ENCODE assay signal across 13 cellular contexts in the genomic region with DNA sequence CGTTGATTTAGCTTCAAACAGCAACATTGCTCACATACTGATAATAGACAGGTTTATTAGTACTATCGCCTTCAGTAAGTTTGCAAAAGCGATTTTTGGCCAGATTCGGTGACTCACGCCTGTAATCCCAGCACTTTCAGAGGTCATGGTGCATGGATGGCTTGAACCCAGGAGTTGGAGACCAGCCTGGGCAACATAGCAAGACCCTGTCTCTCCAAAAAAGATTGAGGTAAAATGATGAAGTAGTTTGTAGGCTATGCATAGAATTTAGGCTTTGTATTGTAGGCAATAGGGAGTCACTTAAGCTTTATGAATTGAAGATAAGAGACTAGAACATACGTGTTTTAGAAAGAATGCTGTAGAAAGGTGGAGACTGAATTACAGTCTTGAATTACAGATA. TPM values are rescaled to one million over a fixed set of nuclear protein-coding genes. Genes with fewer than 3 reads are reported as not detected.
A peak's percentile ranks its signal among the peaks of the same experiment; 100 is the strongest.
DNase-seq lines count a peak whose midpoint lies in the region; ATAC-seq, FAIRE-seq and TF ChIP-seq lines count a peak whose summit lies in the region.
"Had no signal": no experiment of that assay in that cellular context is flagged by ENCODE, and none has a peak within 500 bp of the region (broad histone marks: within the 10 kb centered on the region; RNA-seq: fewer than 3 reads in every experiment).

No MANE protein-coding gene starts in this region.

- no peak overlapping the region for H3K4me3 ChIP-seq in HepG2 (replicated peaks in 1 of 3; ENCODE audit: insufficient read depth in 1 of 3, low read depth in 2 of 3, low read length in 3 of 3)
- H3K4me3 ChIP-seq in right lobe of liver: no peak overlapping the region

- TF ChIP-seq CTCF in HepG2 (CRISPR knock-in tag; IDR thresholded peaks at IDR 0.05) (no peak), right lobe of liver (IDR thresholded peaks at IDR 0.05) (no peak), activated B cell treated with CpG ODN at 0.5 μM for 24 hours (IDR thresholded peaks at IDR 0.05) (no peak)

- TF ChIP-seq POLR2A in HepG2 (IDR thresholded peaks at IDR 0.05; ENCODE audit: insufficient read depth in 1 of 2, low read depth in 2 of 2, low read length in 2 of 2): no peak
- no peak for TF ChIP-seq POLR2A in right lobe of liver (IDR thresholded peaks at IDR 0.05)

- H3K27ac Mint-ChIP-seq in activated B cell treated with CpG ODN at 0.5 μM for 24 hours (no peak overlapping the region), memory B cell (no peak overlapping the region)

- BruUV-seq in HepG2 (replicated peaks; lab: Mats Ljungman, UMichigan): no TSS peak

- H3K4me1 Mint-ChIP-seq in activated B cell treated with CpG ODN at 0.5 μM for 24 hours: peaks cover 32% of the 10 kb centered on the region
- H3K4me1 Mint-ChIP-seq in memory B cell: peaks cover 26% of the 10 kb centered on the region

- H3K27me3 Mint-ChIP-seq in activated B cell treated with CpG ODN at 0.5 μM for 24 hours (no peaks in the 10 kb centered on the region), memory B cell (no peaks in the 10 kb centered on the region)

- intact Hi-C loops in HepG2 (cut with micrococcal nuclease; ENCODE audit: unreplicated experiment) (no loop called here), right lobe of liver (cut with DNase I) (no loop called here), activated B cell treated with CpG ODN at 0.5 μM for 24 hours (cut with micrococcal nuclease) (no loop called here)

- H3K9ac ChIP-seq in HepG2 (ENCODE audit: insufficient read depth, low read depth, low read length): no peak overlapping the region

- H3K27ac ChIP-seq in HepG2 (ENCODE audit: extremely low read length, insufficient read depth, low read length): no peak overlapping the region
- H3K27ac ChIP-seq in right lobe of liver: no peak overlapping the region

- in situ Hi-C loops in HepG2 (cut with HindIII; ENCODE audit: extremely low pct_ligation_motif_present, low pct_unique_long_range_greater_than_20kb): no loop called here

- no peaks in the 10 kb centered on the region for H3K9me3 Mint-ChIP-seq in activated B cell treated with CpG ODN at 0.5 μM for 24 hours
- H3K9me3 Mint-ChIP-seq in memory B cell: no peaks in the 10 kb centered on the region

- DNase-seq in HepG2 (ENCODE audit: low spot score) (no peak), right lobe of liver (no peak), activated B cell treated with CpG ODN at 0.5 μM for 24 hours (no peak), memory B cell (ENCODE audit: low spot score in 2 of 2) (no peak), 8988T (no peak), NCI-H2227 treated with DMSO at 0.1 percent for 48 hours (lab: John Stamatoyannopoulos, UW) (no peak)
- DNase-seq: activated gamma-delta T cell treated with Interleukin-2 at 50 U/mL for 16 hours, lower lobe of right lung, NCI-H345, OCI-M1, SW 1271 had no signal

- H3K27me3 ChIP-seq in HepG2 (ENCODE audit: control insufficient read depth in 1 of 2, insufficient read depth in 2 of 2, low read length in 2 of 2) (no peaks in the 10 kb centered on the region; a peak in 1 of 5 replicates), right lobe of liver (no peaks in the 10 kb centered on the region)

- H3K4me3 Mint-ChIP-seq in activated B cell treated with CpG ODN at 0.5 μM for 24 hours: peak overlapping the region; percentile 97
- H3K4me3 Mint-ChIP-seq in memory B cell: peak overlapping the region; percentile 95

- no peak for TF ChIP-seq RAD21 in HepG2 (CRISPR knock-in tag; IDR thresholded peaks at IDR 0.05)

- 70% methylated on average over 6 of the region's 6 CpGs for whole genome bisulfite sequencing in HepG2 (ENCODE audit: low lambda C conversion rate)
- WGBS in right lobe of liver (ENCODE audit: insufficient coverage, low coverage, low lambda C conversion rate, missing lambda C conversion rate): 86% methylated on average over 6 of the region's 6 CpGs

- POLR2A ChIA-PET in HepG2 (lab: Yijun Ruan, JAX): interaction anchor here (2.3 to 3.5 kb wide), 2 partner anchors 10 to 49 kb away, joined by 13 to 27 read pairs; a partner anchor contains a TSS
- POLR2A ChIA-PET in activated B cell treated with CpG ODN at 0.5 μM for 24 hours (lab: Charles Lee): interaction anchor here (4.0 kb wide), 1 partner anchor 49 kb away, joined by 43 read pairs; a partner anchor contains a TSS

- TF ChIP-seq EP300 in HepG2 (IDR thresholded peaks at IDR 0.05; ENCODE audit: low read depth in 2 of 2, low read length in 2 of 2): no peak
- no peak for TF ChIP-seq EP300 in HepG2 (CRISPR knock-in tag; IDR thresholded peaks at IDR 0.05; ENCODE audit: borderline replicate concordance)

- no peaks in the 10 kb centered on the region for H3K36me3 ChIP-seq in HepG2 (replicated peaks in 1 of 2; ENCODE audit: control insufficient read depth in 1 of 2, insufficient read depth in 2 of 2, low read length in 2 of 2)
- no peaks in the 10 kb centered on the region for H3K36me3 ChIP-seq in right lobe of liver
- H3K36me3 ChIP-seq: lower lobe of right lung had no signal

- CTCF ChIA-PET in HepG2 (lab: Yijun Ruan, JAX; ENCODE audit: low intra/inter-chr PET ratio, low total read pairs) (no interaction called here), activated B cell treated with CpG ODN at 0.5 μM for 24 hours (lab: Charles Lee) (no interaction called here)

- H3K4me1 ChIP-seq in HepG2 (ENCODE audit: insufficient read depth, low read length) (peaks cover 16% of the 10 kb centered on the region; the same call in 1 of the 2 replicates), right lobe of liver (no peaks in the 10 kb centered on the region)

- no peaks in the 10 kb centered on the region for H3K9me3 ChIP-seq in HepG2 (ENCODE audit: low read length)
- H3K9me3 ChIP-seq in right lobe of liver: no peaks in the 10 kb centered on the region
- H3K9me3 ChIP-seq: lower lobe of right lung had no signal

- no peak for FAIRE-seq in HepG2 (lab: Jason Lieb, UNC)

- H3K36me3 Mint-ChIP-seq in activated B cell treated with CpG ODN at 0.5 μM for 24 hours (ENCODE audit: low read depth) (peaks cover 16% of the 10 kb centered on the region), memory B cell (no peaks in the 10 kb centered on the region)

- peaks cover 9% of the 10 kb centered on the region for H3K79me2 ChIP-seq in HepG2 (ENCODE audit: insufficient read depth, low read length)

- ATAC-seq in HepG2: no peak
- no peak for ATAC-seq in right lobe of liver
- no peak for ATAC-seq in activated B cell treated with CpG ODN at 0.5 μM for 24 hours (ENCODE audit: low read depth)
- ATAC-seq in memory B cell (ENCODE audit: low read depth): no peak
- ATAC-seq in HG02938 (IDR thresholded peaks at IDR 0.05; ENCODE audit: unreplicated experiment): no peak
- ATAC-seq in GM19035 (IDR thresholded peaks at IDR 0.05; ENCODE audit: unreplicated experiment): no peak

- peak overlapping the region; percentile 99 for H2AFZ ChIP-seq in HepG2 (ENCODE audit: low read length)

- no peaks in the 10 kb centered on the region for H4K20me1 ChIP-seq in HepG2 (ENCODE audit: insufficient read depth, low read length)

- H3K4me2 ChIP-seq in HepG2 (ENCODE audit: low read depth, low read length): peak overlapping the region; percentile 91; the same call in 1 of the 2 replicates

RNA-seq across cellular contexts. Expression of a gene that starts 1.1 kb away (rescaled TPM):
- total RNA-seq in HepG2 (2016; rRNA removed; fragmentation: Illumina TruSeq; extraction: Trizol): 9.0 and 11.5 TPM in 2 replicates
- 1.6 and 2.8 TPM in 2 replicates for total RNA-seq in HepG2 (2016; cell fraction: cytosol; rRNA removed; fragmentation: Illumina TruSeq; extraction: Trizol; ENCODE audit: low read depth)
- total RNA-seq in HepG2 (2016; cell fraction: insoluble cytoplasmic fraction; rRNA removed; fragmentation: Illumina TruSeq; extraction: Trizol): 8.2 and 10.8 TPM in 2 replicates
- 3.6 and 4.1 TPM in 2 replicates for total RNA-seq in HepG2 (2016; cell fraction: membrane; rRNA removed; fragmentation: Illumina TruSeq; extraction: Trizol)
- total RNA-seq in HepG2 (2016; cell fraction: nucleus; rRNA removed; fragmentation: Illumina TruSeq; extraction: Trizol): 8.8 and 9.9 TPM in 2 replicates
- polyA plus RNA-seq in HepG2 (2011; rRNA removed): 4.2 and 5.4 TPM in 2 replicates
- 1.9 and 3.1 TPM in 2 replicates for polyA plus RNA-seq in HepG2 (2011; cell fraction: cytosol; rRNA removed)
- 1.6 and 2.1 TPM in 2 replicates for polyA plus RNA-seq in HepG2 (2011; cell fraction: nucleus; rRNA removed)
- polyA plus RNA-seq in HepG2 (2012): 5.3 and 6.8 TPM in 2 replicates
- polyA plus RNA-seq in HepG2 (2016; cell fraction: cytosol; fragmentation: Illumina TruSeq; extraction: Trizol; ENCODE audit: low read depth): 0.99 and 1.2 TPM in 2 replicates
- 8.0 and 9.2 TPM in 2 replicates for polyA plus RNA-seq in HepG2 (2016; cell fraction: insoluble cytoplasmic fraction; fragmentation: Illumina TruSeq; extraction: Trizol; ENCODE audit: low read depth)
- polyA plus RNA-seq in HepG2 (2016; cell fraction: membrane; fragmentation: Illumina TruSeq; extraction: Trizol; ENCODE audit: low read depth): 2.6 TPM in 2 replicates
- polyA plus RNA-seq in HepG2 (2016; cell fraction: nucleus; fragmentation: Illumina TruSeq; extraction: Trizol; ENCODE audit: insufficient read depth, low read depth): 8.5 and 8.6 TPM in 2 replicates
- 3.6 and 8.7 TPM in 2 replicates for polyA minus RNA-seq in HepG2 (2011; rRNA and poly(A)+ RNA removed; ENCODE audit: low replicate concordance)
- 3.3 and 3.5 TPM in 2 replicates for polyA minus RNA-seq in HepG2 (2011; cell fraction: cytosol; rRNA and poly(A)+ RNA removed)
- 15.5 and 17.8 TPM in 2 replicates for polyA minus RNA-seq in HepG2 (2011; cell fraction: nucleus; rRNA and poly(A)+ RNA removed)
- 1 to 10 TPM; 1.3 to 3.5 (median 2.0) TPM for total RNA-seq in right lobe of liver
- total RNA-seq in activated B cell treated with CpG ODN at 0.5 μM for 24 hours: 17.5 and 17.6 TPM in 2 replicates

RNA-seq across cellular contexts. Expression of a gene that starts 49.3 kb away (rescaled TPM):
- total RNA-seq in HepG2 (2016; rRNA removed; fragmentation: Illumina TruSeq; extraction: Trizol) (24.6 and 26.6 TPM in 2 replicates), right lobe of liver (10 to 100 TPM in 4 of 6 experiments, 1 to 10 TPM in 2; 8.8 to 17.2 (median 11.2) TPM), activated B cell treated with CpG ODN at 0.5 μM for 24 hours (21.5 and 26.0 TPM in 2 replicates)
- 2.6 and 3.2 TPM in 2 replicates for total RNA-seq in HepG2 (2016; cell fraction: cytosol; rRNA removed; fragmentation: Illumina TruSeq; extraction: Trizol; ENCODE audit: low read depth)
- total RNA-seq in HepG2 (2016; cell fraction: insoluble cytoplasmic fraction; rRNA removed; fragmentation: Illumina TruSeq; extraction: Trizol): 24.6 and 26.8 TPM in 2 replicates
- 11.6 TPM in 2 replicates for total RNA-seq in HepG2 (2016; cell fraction: membrane; rRNA removed; fragmentation: Illumina TruSeq; extraction: Trizol)
- 27.5 and 27.9 TPM in 2 replicates for total RNA-seq in HepG2 (2016; cell fraction: nucleus; rRNA removed; fragmentation: Illumina TruSeq; extraction: Trizol)
- 8.7 and 10.3 TPM in 2 replicates for polyA plus RNA-seq in HepG2 (2011; rRNA removed)
- polyA plus RNA-seq in HepG2 (2011; cell fraction: cytosol; rRNA removed): 3.8 and 5.8 TPM in 2 replicates
- polyA plus RNA-seq in HepG2 (2011; cell fraction: nucleus; rRNA removed): 11.7 TPM in 2 replicates
- 10.8 and 13.2 TPM in 2 replicates for polyA plus RNA-seq in HepG2 (2012)
- polyA plus RNA-seq in HepG2 (2016; cell fraction: cytosol; fragmentation: Illumina TruSeq; extraction: Trizol; ENCODE audit: low read depth): 3.4 and 4.0 TPM in 2 replicates
- polyA plus RNA-seq in HepG2 (2016; cell fraction: insoluble cytoplasmic fraction; fragmentation: Illumina TruSeq; extraction: Trizol; ENCODE audit: low read depth): 29.7 and 30.0 TPM in 2 replicates
- 10.4 and 12.2 TPM in 2 replicates for polyA plus RNA-seq in HepG2 (2016; cell fraction: membrane; fragmentation: Illumina TruSeq; extraction: Trizol; ENCODE audit: low read depth)
- 31.9 and 35.1 TPM in 2 replicates for polyA plus RNA-seq in HepG2 (2016; cell fraction: nucleus; fragmentation: Illumina TruSeq; extraction: Trizol; ENCODE audit: insufficient read depth, low read depth)
- polyA minus RNA-seq in HepG2 (2011; rRNA and poly(A)+ RNA removed; ENCODE audit: low replicate concordance): 5.9 and 10.4 TPM in 2 replicates
- 10.6 and 13.2 TPM in 2 replicates for polyA minus RNA-seq in HepG2 (2011; cell fraction: cytosol; rRNA and poly(A)+ RNA removed)
- 55.6 and 61.2 TPM in 2 replicates for polyA minus RNA-seq in HepG2 (2011; cell fraction: nucleus; rRNA and poly(A)+ RNA removed)
